ENCODE assay signal across 14 cellular contexts in genomic region chr6:53536561-53536960, GRCh38. TPM values are rescaled to one million over a fixed set of nuclear protein-coding genes. Genes with fewer than 3 reads are reported as not detected.
DNase-seq lines count a peak whose midpoint lies in the region; FAIRE-seq and TF ChIP-seq lines count a peak whose summit lies in the region.
"Had no signal": no experiment of that assay in that cellular context is flagged by ENCODE, and none has a peak within 500 bp of the region (broad histone marks: within the 10 kb centered on the region; RNA-seq: fewer than 3 reads in every experiment).

No MANE protein-coding gene starts in this region.

- peaks cover 41% of the 10 kb centered on the region for H3K4me1 Mint-ChIP-seq in MCF 10A (ENCODE audit: insufficient read depth, unreplicated experiment)
- H3K4me1 Mint-ChIP-seq in type B pancreatic cell (ENCODE audit: unreplicated experiment) = peaks cover 36% of the 10 kb centered on the region

- BruUV-seq in mammary epithelial cell (replicated peaks; lab: Mats Ljungman, UMichigan) (no TSS peak), MCF 10A (replicated peaks; lab: Mats Ljungman, UMichigan) (no TSS peak), endothelial cell of umbilical vein (replicated peaks; lab: Mats Ljungman, UMichigan) (no TSS peak)

- POLR2A ChIA-PET in MCF 10A (lab: Yijun Ruan, JAX) (interaction anchor here (1.2 to 2.0 kb wide), 5 partner anchors 10 to 109 kb away, joined by 4 to 6 read pairs (median 5); no protein-coding TSS in a partner anchor), endothelial cell of umbilical vein (lab: Charles Lee) (interaction anchor here (0.6 kb wide), 1 partner anchor 9 kb away, joined by 8 read pairs; no protein-coding TSS in a partner anchor)

- H3K9ac ChIP-seq in mammary epithelial cell (ENCODE audit: insufficient read depth, low read length) = no peak overlapping the region
- H3K9ac ChIP-seq in Loucy (ENCODE audit: low read depth, low read length, poor library complexity, severe bottlenecking) = peak overlapping the region; percentile 56
- no peak overlapping the region for H3K9ac ChIP-seq in endothelial cell of umbilical vein (replicated peaks; ENCODE audit: extremely low read depth, insufficient read depth, low read length)

- TF ChIP-seq CTCF in mammary epithelial cell (conservative IDR thresholded peaks at IDR 0.05 in 1 of 2, IDR thresholded peaks at IDR 0.05 in 1 of 2; ENCODE audit: extremely low read depth in 1 of 2, insufficient read depth in 1 of 2, low read depth in 1 of 2, low read length in 2 of 2) = no peak
- TF ChIP-seq CTCF in MCF 10A (IDR thresholded peaks at IDR 0.05; ENCODE audit: unreplicated experiment) = no peak
- TF ChIP-seq CTCF in Loucy (conservative IDR thresholded peaks at IDR 0.05; ENCODE audit: low read length) = no peak
- no peak for TF ChIP-seq CTCF in endothelial cell of umbilical vein (IDR thresholded peaks at IDR 0.05; ENCODE audit: extremely low read depth in 1 of 2, insufficient read depth in 1 of 2, low read depth in 1 of 2, low read length in 2 of 2)
- no peak for TF ChIP-seq CTCF in type B pancreatic cell (conservative IDR thresholded peaks at IDR 0.05)
- TF ChIP-seq CTCF in tibial nerve (IDR thresholded peaks at IDR 0.05) = no peak
- no peak for TF ChIP-seq CTCF in left ventricle myocardium inferior (IDR thresholded peaks at IDR 0.05; ENCODE audit: borderline replicate concordance)

- H3K36me3 ChIP-seq in mammary epithelial cell (ENCODE audit: insufficient read depth, low read length) (no peaks in the 10 kb centered on the region), Loucy (ENCODE audit: insufficient read depth, low read length) (no peaks in the 10 kb centered on the region), endothelial cell of umbilical vein (ENCODE audit: control insufficient read depth in 2 of 2, extremely low read depth in 1 of 2, insufficient read depth in 2 of 2, low read length in 2 of 2) (no peaks in the 10 kb centered on the region), tibial nerve (peaks cover 0 to 8% (median 0%) of the 10 kb centered on the region in 3 donors), left ventricle myocardium inferior (no peaks in the 10 kb centered on the region)
- H3K36me3 ChIP-seq: BE2C had no signal

- H3F3A ChIP-seq in Loucy (ENCODE audit: low read depth) = no peaks in the 10 kb centered on the region; the same call in 1 of the 2 replicates

- peaks cover 3% of the 10 kb centered on the region for H3K4me1 ChIP-seq in mammary epithelial cell (ENCODE audit: insufficient read depth, low read length)
- peaks cover 62% of the 10 kb centered on the region for H3K4me1 ChIP-seq in Loucy (ENCODE audit: insufficient read depth, low read length, poor library complexity, severe bottlenecking)
- no peaks in the 10 kb centered on the region for H3K4me1 ChIP-seq in endothelial cell of umbilical vein (ENCODE audit: control insufficient read depth, extremely low read depth, insufficient read depth, low read length)
- H3K4me1 ChIP-seq in tibial nerve = peaks cover 0 to 24% (median 0%) of the 10 kb centered on the region in 4 donors
- H3K4me1 ChIP-seq in left ventricle myocardium inferior = peaks cover 38% of the 10 kb centered on the region
- H3K4me1 ChIP-seq: BE2C had no signal

- dilution Hi-C loops in mammary epithelial cell (cut with HindIII; ENCODE audit: low sequenced_read_pairs) = no loop called here
- dilution Hi-C loops in endothelial cell of umbilical vein (cut with MboI; ENCODE audit: extremely low pct_ligation_motif_present, low sequenced_read_pairs) = no loop called here

- no peaks in the 10 kb centered on the region for H3K27me3 Mint-ChIP-seq in MCF 10A (ENCODE audit: insufficient read depth, unreplicated experiment)
- no peaks in the 10 kb centered on the region for H3K27me3 Mint-ChIP-seq in type B pancreatic cell
- H3K27me3 Mint-ChIP-seq: CD4-positive, alpha-beta memory T cell had no signal

- H3K4me2 ChIP-seq in mammary epithelial cell (ENCODE audit: insufficient read depth, low read depth, low read length) (peak overlapping the region; percentile 25), Loucy (ENCODE audit: low read depth, low read length, poor library complexity, severe bottlenecking) (peak overlapping the region; percentile 84), endothelial cell of umbilical vein (ENCODE audit: insufficient read depth, low read length) (no peak overlapping the region)

- no peak overlapping the region for H3K27ac ChIP-seq in mammary epithelial cell (ENCODE audit: insufficient read depth, low read depth, low read length)
- no peak overlapping the region for H3K27ac ChIP-seq in endothelial cell of umbilical vein (ENCODE audit: insufficient read depth, low read depth, low read length)
- H3K27ac ChIP-seq in tibial nerve = no peak overlapping the region
- no peak overlapping the region for H3K27ac ChIP-seq in left ventricle myocardium inferior (replicated peaks)
- H3K27ac ChIP-seq: C4-2B had no signal

- H3K9me3 ChIP-seq in mammary epithelial cell (replicated peaks; ENCODE audit: insufficient read depth, low read length) (no peaks in the 10 kb centered on the region), Loucy (ENCODE audit: insufficient read depth, low read depth, low read length) (no peaks in the 10 kb centered on the region), endothelial cell of umbilical vein (replicated peaks; ENCODE audit: control insufficient read depth, insufficient read depth, low read length) (no peaks in the 10 kb centered on the region), tibial nerve (no peaks in the 10 kb centered on the region), left ventricle myocardium inferior (replicated peaks) (no peaks in the 10 kb centered on the region)
- H3K9me3 ChIP-seq: BE2C had no signal

- H3K9me2 ChIP-seq in Loucy (replicated peaks; ENCODE audit: low read depth, low read length) = no peaks in the 10 kb centered on the region

- H3K4me3 Mint-ChIP-seq in MCF 10A (ENCODE audit: unreplicated experiment) (no peak overlapping the region), type B pancreatic cell (peak overlapping the region; percentile 20)

- FAIRE-seq in endothelial cell of umbilical vein (lab: Jason Lieb, UNC) = peak; percentile 24
- FAIRE-seq: A204.1, GM19239 had no signal

- peaks cover 98% of the 10 kb centered on the region for H3K79me2 ChIP-seq in mammary epithelial cell (ENCODE audit: insufficient read depth, low read length)
- H3K79me2 ChIP-seq in Loucy (ENCODE audit: insufficient read depth, low read length) = peaks cover 97% of the 10 kb centered on the region
- H3K79me2 ChIP-seq in endothelial cell of umbilical vein (ENCODE audit: control insufficient read depth, insufficient read depth, low read length) = peaks cover 10% of the 10 kb centered on the region

- TF ChIP-seq POLR2A in endothelial cell of umbilical vein (IDR thresholded peaks at IDR 0.05; ENCODE audit: low read depth, low read length) = no peak
- TF ChIP-seq POLR2A in tibial nerve (IDR thresholded peaks at IDR 0.05) = no peak

- no peak for DNase-seq in mammary epithelial cell
- no peak for DNase-seq in MCF 10A (ENCODE audit: unreplicated experiment)
- DNase-seq in endothelial cell of umbilical vein (ENCODE audit: low read depth, low spot score) = no peak
- DNase-seq in type B pancreatic cell (ENCODE audit: extremely low spot score, unreplicated experiment) = no peak
- DNase-seq in stimulated activated CD4-positive, alpha-beta T cell treated with anti-CD3 and anti-CD28 coated beads, Interleukin-4, amount 100 ng/mL, for 24 hours = no peak
- DNase-seq in tibial nerve (ENCODE audit: low spot score in 2 of 2) = no peak
- DNase-seq in left ventricle myocardium inferior = no peak
- DNase-seq: BE2C; CD4-positive, alpha-beta memory T cell; DMS79 had no signal

- 92% methylated on average over 1 of the region's 1 CpG for WGBS in mammary epithelial cell (ENCODE audit: low coverage, missing lambda C conversion rate)
- WGBS in tibial nerve, 2 donors = 90 to 93% methylated on average over 1 of the region's 1 CpG

- H3K4me3 ChIP-seq in mammary epithelial cell (replicated peaks in 1 of 3; ENCODE audit: insufficient read depth in 1 of 3, low read depth in 2 of 3, low read length in 3 of 3) = no peak overlapping the region
- H3K4me3 ChIP-seq in Loucy (ENCODE audit: low read length, poor library complexity, severe bottlenecking) = peak overlapping the region; percentile 68
- no peak overlapping the region for H3K4me3 ChIP-seq in endothelial cell of umbilical vein (replicated peaks in 1 of 3; ENCODE audit: insufficient read depth in 1 of 3, low read depth in 1 of 3, low read length in 3 of 3)
- H3K4me3 ChIP-seq in tibial nerve = no peak overlapping the region
- no peak overlapping the region for H3K4me3 ChIP-seq in left ventricle myocardium inferior

- in situ Hi-C loops in mammary epithelial cell (cut with MboI; ENCODE audit: low sequenced_read_pairs in 2 of 2) = no loop called here

- TF ChIP-seq EP300 in tibial nerve (IDR thresholded peaks at IDR 0.05) = no peak

- H3K27me3 ChIP-seq in mammary epithelial cell (ENCODE audit: insufficient read depth, low read length) (no peaks in the 10 kb centered on the region), Loucy (ENCODE audit: insufficient read depth, low read length, poor library complexity, severe bottlenecking) (no peaks in the 10 kb centered on the region), endothelial cell of umbilical vein (ENCODE audit: control insufficient read depth in 2 of 2, insufficient read depth in 2 of 2, low read length in 2 of 2) (no peaks in the 10 kb centered on the region), tibial nerve (no peaks in the 10 kb centered on the region), left ventricle myocardium inferior (ENCODE audit: low read depth) (no peaks in the 10 kb centered on the region)
- H3K27me3 ChIP-seq: BE2C had no signal

- no peaks in the 10 kb centered on the region for H3K9me3 Mint-ChIP-seq in MCF 10A (ENCODE audit: unreplicated experiment)
- H3K9me3 Mint-ChIP-seq in type B pancreatic cell = no peaks in the 10 kb centered on the region

- H3K27ac Mint-ChIP-seq in MCF 10A (ENCODE audit: low read depth, unreplicated experiment) (no peak overlapping the region), type B pancreatic cell (no peak overlapping the region)
- H3K27ac Mint-ChIP-seq: CD4-positive, alpha-beta memory T cell had no signal

- H4K20me1 ChIP-seq in mammary epithelial cell (ENCODE audit: insufficient read depth, low read length) = no peaks in the 10 kb centered on the region
- H4K20me1 ChIP-seq in Loucy (ENCODE audit: insufficient read depth, low read length, poor library complexity, severe bottlenecking) = peaks cover 72% of the 10 kb centered on the region
- no peaks in the 10 kb centered on the region for H4K20me1 ChIP-seq in endothelial cell of umbilical vein (replicated peaks; ENCODE audit: control insufficient read depth, extremely low read depth, insufficient read depth, low read length)

- intact Hi-C loops in mammary epithelial cell (cut with micrococcal nuclease) = no loop called here
- intact Hi-C loops in MCF 10A (cut with micrococcal nuclease) = no loop called here
- intact Hi-C loops in endothelial cell of umbilical vein (cut with micrococcal nuclease) = no loop called here
- intact Hi-C loops in left ventricle myocardium inferior (cut with micrococcal nuclease) = no loop called here

- CTCF ChIA-PET in mammary epithelial cell (lab: Charles Lee; ENCODE audit: low non-redundant PET) = no interaction called here
- CTCF ChIA-PET in MCF 10A (lab: Yijun Ruan, JAX) = interaction anchor here (1.4 kb wide), 1 partner anchor 115 kb away, joined by 3 read pairs; no protein-coding TSS in a partner anchor
- CTCF ChIA-PET in endothelial cell of umbilical vein (lab: Charles Lee) = no interaction called here

- H3K9me1 ChIP-seq in endothelial cell of umbilical vein (replicated peaks; ENCODE audit: control insufficient read depth, extremely low read depth, insufficient read depth, low read length) = no peaks in the 10 kb centered on the region

- H2AFZ ChIP-seq in mammary epithelial cell (ENCODE audit: low read depth, low read length) (no peak overlapping the region), Loucy (ENCODE audit: low read length) (no peak overlapping the region), endothelial cell of umbilical vein (ENCODE audit: low read depth, low read length) (no peak overlapping the region)

- H3K36me3 Mint-ChIP-seq in MCF 10A (ENCODE audit: insufficient read depth, unreplicated experiment) (peaks cover 36% of the 10 kb centered on the region), type B pancreatic cell (peaks cover 36% of the 10 kb centered on the region)

RNA-seq across cellular contexts. Expression of gene GCLC, which starts 8.3 kb away (rescaled TPM):
- total RNA-seq in mammary epithelial cell (100 to 1,000 TPM in 1 of 2 donors, 10 to 100 TPM in 1; 94.7 to 128 TPM), MCF 10A (2022) (74.8 and 108 TPM in 2 replicates), endothelial cell of umbilical vein (17.3 and 22.8 TPM in 2 replicates), type B pancreatic cell (ENCODE audit: low replicate concordance) (54.6 and 123 TPM in 2 replicates), tibial nerve (10 to 100 TPM; 21.8 to 43.2 (median 32.0) TPM), left ventricle myocardium inferior (30.3 TPM)
- polyA plus RNA-seq in mammary epithelial cell (59.8 TPM), endothelial cell of umbilical vein (7.2 and 7.3 TPM in 2 replicates)
- polyA minus RNA-seq in mammary epithelial cell (69.6 TPM), endothelial cell of umbilical vein (25.9 and 26.3 TPM in 2 replicates)
- polyA plus RNA-seq in endothelial cell of umbilical vein (2011; cell fraction: cytosol; rRNA removed) = 9.2 and 11.2 TPM in 2 replicates
- 24.8 and 29.0 TPM in 2 replicates for polyA plus RNA-seq in endothelial cell of umbilical vein (2011; cell fraction: nucleus; rRNA removed)
- 15.9 and 18.9 TPM in 2 replicates for polyA plus RNA-seq in endothelial cell of umbilical vein (2012)
- 18.5 TPM for polyA minus RNA-seq in endothelial cell of umbilical vein (2011; cell fraction: cytosol; rRNA and poly(A)+ RNA removed)
- polyA minus RNA-seq in endothelial cell of umbilical vein (2011; cell fraction: nucleus; rRNA and poly(A)+ RNA removed) = 21.6 and 32.4 TPM in 2 replicates
